In the genomic region with DNA sequence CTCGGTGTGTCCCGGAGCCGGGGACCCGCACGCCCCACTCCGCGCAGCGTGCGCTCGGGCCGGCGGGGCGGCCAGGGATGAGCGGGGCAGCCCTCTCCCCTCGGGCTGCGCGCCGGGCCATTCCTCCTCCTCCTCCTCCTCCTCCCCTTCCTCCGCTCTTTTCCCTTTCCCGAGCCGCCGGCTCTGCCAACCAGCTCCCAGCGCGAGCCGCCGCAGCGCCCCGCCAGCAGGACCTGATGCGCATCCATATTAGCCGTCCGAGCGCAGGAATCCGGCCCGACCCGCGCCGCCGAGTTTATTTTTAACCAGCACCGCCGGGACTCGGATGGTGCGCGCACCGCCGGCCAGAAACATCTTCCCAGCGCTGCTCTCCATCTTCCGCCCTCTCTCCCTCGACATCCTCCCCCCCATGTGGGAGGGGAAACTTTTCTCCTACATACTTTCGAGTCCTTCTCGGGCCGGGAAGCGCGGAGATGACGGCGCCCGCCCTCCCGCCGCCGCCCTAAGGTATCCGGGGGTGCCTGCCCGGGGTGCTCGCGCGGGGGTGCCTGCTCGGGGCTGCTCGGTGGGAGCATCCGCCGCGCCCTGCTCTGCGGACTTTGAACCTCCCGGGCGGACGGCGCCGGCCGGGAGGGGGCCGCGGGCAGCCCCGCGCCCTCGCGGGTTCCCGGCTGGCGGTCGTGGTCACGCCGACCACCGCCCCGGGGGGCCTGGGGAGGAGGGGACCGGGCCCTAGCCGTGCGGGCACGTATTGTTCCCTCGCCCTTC, we compare ENCODE assay signal across 1 cellular context.
TF ChIP-seq lines count a peak whose summit lies in the region.

No MANE protein-coding gene starts in this region.

TF ChIP-seq in HepG2, 621 proteins besides CTCF, POLR2A, EP300 and RAD21 (continued from another document and continues in another):
- TF ChIP-seq, protein P1, sequence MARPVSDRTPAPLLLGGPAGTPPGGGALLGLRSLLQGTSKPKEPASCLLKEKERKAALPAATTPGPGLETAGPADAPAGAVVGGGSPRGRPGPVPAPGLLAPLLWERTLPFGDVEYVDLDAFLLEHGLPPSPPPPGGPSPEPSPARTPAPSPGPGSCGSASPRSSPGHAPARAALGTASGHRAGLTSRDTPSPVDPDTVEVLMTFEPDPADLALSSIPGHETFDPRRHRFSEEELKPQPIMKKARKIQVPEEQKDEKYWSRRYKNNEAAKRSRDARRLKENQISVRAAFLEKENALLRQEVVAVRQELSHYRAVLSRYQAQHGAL (CRISPR knock-in tag; IDR thresholded peaks at IDR 0.05; ENCODE audit: not compliant biosample characterization), result no peak
- peak; percentile 96 for TF ChIP-seq RBM39 (IDR thresholded peaks at IDR 0.05; ENCODE audit: low read depth, low read length, poor library complexity, severe bottlenecking)
- no peak for TF ChIP-seq ZNF788 (CRISPR knock-in tag; IDR thresholded peaks at IDR 0.05; ENCODE audit: borderline replicate concordance)
- no peak for TF ChIP-seq ZFP62 (CRISPR knock-in tag; IDR thresholded peaks at IDR 0.05)
- no peak for TF ChIP-seq TP53 (CRISPR knock-in tag; conservative IDR thresholded peaks at IDR 0.05)
- TF ChIP-seq, protein P2, sequence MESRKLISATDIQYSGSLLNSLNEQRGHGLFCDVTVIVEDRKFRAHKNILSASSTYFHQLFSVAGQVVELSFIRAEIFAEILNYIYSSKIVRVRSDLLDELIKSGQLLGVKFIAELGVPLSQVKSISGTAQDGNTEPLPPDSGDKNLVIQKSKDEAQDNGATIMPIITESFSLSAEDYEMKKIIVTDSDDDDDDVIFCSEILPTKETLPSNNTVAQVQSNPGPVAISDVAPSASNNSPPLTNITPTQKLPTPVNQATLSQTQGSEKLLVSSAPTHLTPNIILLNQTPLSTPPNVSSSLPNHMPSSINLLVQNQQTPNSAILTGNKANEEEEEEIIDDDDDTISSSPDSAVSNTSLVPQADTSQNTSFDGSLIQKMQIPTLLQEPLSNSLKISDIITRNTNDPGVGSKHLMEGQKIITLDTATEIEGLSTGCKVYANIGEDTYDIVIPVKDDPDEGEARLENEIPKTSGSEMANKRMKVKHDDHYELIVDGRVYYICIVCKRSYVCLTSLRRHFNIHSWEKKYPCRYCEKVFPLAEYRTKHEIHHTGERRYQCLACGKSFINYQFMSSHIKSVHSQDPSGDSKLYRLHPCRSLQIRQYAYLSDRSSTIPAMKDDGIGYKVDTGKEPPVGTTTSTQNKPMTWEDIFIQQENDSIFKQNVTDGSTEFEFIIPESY (CRISPR knock-in tag; IDR thresholded peaks at IDR 0.05), result no peak
- TF ChIP-seq ZNF629 (CRISPR knock-in tag; conservative IDR thresholded peaks at IDR 0.05), result 0 out of 2 replicates have a peak, but pooled peaks have one; percentile 15
- no peak for TF ChIP-seq HMG20B (CRISPR knock-in tag; conservative IDR thresholded peaks at IDR 0.05)
- TF ChIP-seq, protein P3, sequence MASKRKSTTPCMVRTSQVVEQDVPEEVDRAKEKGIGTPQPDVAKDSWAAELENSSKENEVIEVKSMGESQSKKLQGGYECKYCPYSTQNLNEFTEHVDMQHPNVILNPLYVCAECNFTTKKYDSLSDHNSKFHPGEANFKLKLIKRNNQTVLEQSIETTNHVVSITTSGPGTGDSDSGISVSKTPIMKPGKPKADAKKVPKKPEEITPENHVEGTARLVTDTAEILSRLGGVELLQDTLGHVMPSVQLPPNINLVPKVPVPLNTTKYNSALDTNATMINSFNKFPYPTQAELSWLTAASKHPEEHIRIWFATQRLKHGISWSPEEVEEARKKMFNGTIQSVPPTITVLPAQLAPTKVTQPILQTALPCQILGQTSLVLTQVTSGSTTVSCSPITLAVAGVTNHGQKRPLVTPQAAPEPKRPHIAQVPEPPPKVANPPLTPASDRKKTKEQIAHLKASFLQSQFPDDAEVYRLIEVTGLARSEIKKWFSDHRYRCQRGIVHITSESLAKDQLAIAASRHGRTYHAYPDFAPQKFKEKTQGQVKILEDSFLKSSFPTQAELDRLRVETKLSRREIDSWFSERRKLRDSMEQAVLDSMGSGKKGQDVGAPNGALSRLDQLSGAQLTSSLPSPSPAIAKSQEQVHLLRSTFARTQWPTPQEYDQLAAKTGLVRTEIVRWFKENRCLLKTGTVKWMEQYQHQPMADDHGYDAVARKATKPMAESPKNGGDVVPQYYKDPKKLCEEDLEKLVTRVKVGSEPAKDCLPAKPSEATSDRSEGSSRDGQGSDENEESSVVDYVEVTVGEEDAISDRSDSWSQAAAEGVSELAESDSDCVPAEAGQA (IDR thresholded peaks at IDR 0.05; ENCODE audit: low read depth), result no peak
- TF ChIP-seq, protein P3 (CRISPR knock-in tag; IDR thresholded peaks at IDR 0.05; ENCODE audit: borderline replicate concordance), result no peak
- TF ChIP-seq, protein P4, sequence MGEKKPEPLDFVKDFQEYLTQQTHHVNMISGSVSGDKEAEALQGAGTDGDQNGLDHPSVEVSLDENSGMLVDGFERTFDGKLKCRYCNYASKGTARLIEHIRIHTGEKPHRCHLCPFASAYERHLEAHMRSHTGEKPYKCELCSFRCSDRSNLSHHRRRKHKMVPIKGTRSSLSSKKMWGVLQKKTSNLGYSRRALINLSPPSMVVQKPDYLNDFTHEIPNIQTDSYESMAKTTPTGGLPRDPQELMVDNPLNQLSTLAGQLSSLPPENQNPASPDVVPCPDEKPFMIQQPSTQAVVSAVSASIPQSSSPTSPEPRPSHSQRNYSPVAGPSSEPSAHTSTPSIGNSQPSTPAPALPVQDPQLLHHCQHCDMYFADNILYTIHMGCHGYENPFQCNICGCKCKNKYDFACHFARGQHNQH (CRISPR knock-in tag; IDR thresholded peaks at IDR 0.05), result no peak; the same call in 1 of the 2 replicates
- TF ChIP-seq DNMT3B (CRISPR knock-in tag; conservative IDR thresholded peaks at IDR 0.05), result no peak
- no peak for TF ChIP-seq MIER3 (CRISPR knock-in tag; IDR thresholded peaks at IDR 0.05; ENCODE audit: borderline replicate concordance)
- no peak for TF ChIP-seq NR2C2 (CRISPR knock-in tag; IDR thresholded peaks at IDR 0.05; ENCODE audit: borderline replicate concordance)
- TF ChIP-seq, protein P5, sequence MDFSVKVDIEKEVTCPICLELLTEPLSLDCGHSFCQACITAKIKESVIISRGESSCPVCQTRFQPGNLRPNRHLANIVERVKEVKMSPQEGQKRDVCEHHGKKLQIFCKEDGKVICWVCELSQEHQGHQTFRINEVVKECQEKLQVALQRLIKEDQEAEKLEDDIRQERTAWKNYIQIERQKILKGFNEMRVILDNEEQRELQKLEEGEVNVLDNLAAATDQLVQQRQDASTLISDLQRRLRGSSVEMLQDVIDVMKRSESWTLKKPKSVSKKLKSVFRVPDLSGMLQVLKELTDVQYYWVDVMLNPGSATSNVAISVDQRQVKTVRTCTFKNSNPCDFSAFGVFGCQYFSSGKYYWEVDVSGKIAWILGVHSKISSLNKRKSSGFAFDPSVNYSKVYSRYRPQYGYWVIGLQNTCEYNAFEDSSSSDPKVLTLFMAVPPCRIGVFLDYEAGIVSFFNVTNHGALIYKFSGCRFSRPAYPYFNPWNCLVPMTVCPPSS (IDR thresholded peaks at IDR 0.05), result no peak
- TF ChIP-seq, protein P6, sequence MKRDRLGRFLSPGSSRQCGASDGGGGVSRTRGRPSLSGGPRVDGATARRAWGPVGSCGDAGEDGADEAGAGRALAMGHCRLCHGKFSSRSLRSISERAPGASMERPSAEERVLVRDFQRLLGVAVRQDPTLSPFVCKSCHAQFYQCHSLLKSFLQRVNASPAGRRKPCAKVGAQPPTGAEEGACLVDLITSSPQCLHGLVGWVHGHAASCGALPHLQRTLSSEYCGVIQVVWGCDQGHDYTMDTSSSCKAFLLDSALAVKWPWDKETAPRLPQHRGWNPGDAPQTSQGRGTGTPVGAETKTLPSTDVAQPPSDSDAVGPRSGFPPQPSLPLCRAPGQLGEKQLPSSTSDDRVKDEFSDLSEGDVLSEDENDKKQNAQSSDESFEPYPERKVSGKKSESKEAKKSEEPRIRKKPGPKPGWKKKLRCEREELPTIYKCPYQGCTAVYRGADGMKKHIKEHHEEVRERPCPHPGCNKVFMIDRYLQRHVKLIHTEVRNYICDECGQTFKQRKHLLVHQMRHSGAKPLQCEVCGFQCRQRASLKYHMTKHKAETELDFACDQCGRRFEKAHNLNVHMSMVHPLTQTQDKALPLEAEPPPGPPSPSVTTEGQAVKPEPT (CRISPR knock-in tag; IDR thresholded peaks at IDR 0.05; ENCODE audit: low read depth), result no peak
- TF ChIP-seq ZNF430 (CRISPR knock-in tag; IDR thresholded peaks at IDR 0.05), result 0 out of 2 replicates have a peak, but pooled peaks have one; percentile 9
- 0 out of 2 replicates have a peak, but pooled peaks have one; percentile 11 for TF ChIP-seq ZNF256 (CRISPR knock-in tag; conservative IDR thresholded peaks at IDR 0.05)
- TF ChIP-seq, protein P7, sequence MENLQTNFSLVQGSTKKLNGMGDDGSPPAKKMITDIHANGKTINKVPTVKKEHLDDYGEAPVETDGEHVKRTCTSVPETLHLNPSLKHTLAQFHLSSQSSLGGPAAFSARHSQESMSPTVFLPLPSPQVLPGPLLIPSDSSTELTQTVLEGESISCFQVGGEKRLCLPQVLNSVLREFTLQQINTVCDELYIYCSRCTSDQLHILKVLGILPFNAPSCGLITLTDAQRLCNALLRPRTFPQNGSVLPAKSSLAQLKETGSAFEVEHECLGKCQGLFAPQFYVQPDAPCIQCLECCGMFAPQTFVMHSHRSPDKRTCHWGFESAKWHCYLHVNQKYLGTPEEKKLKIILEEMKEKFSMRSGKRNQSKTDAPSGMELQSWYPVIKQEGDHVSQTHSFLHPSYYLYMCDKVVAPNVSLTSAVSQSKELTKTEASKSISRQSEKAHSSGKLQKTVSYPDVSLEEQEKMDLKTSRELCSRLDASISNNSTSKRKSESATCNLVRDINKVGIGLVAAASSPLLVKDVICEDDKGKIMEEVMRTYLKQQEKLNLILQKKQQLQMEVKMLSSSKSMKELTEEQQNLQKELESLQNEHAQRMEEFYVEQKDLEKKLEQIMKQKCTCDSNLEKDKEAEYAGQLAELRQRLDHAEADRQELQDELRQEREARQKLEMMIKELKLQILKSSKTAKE (CRISPR knock-in tag; IDR thresholded peaks at IDR 0.05; ENCODE audit: borderline replicate concordance), result no peak; the same call in 1 of the 2 replicates
- TF ChIP-seq ZNF619 (CRISPR knock-in tag; IDR thresholded peaks at IDR 0.05), result no peak
- TF ChIP-seq ARNT2 (CRISPR knock-in tag; IDR thresholded peaks at IDR 0.05; ENCODE audit: low read depth), result no peak; the same call in 1 of the 2 replicates
- TF ChIP-seq, protein P8, sequence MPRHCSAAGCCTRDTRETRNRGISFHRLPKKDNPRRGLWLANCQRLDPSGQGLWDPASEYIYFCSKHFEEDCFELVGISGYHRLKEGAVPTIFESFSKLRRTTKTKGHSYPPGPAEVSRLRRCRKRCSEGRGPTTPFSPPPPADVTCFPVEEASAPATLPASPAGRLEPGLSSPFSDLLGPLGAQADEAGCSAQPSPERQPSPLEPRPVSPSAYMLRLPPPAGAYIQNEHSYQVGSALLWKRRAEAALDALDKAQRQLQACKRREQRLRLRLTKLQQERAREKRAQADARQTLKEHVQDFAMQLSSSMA (CRISPR knock-in tag; IDR thresholded peaks at IDR 0.05), result no peak
- TF ChIP-seq HOXA7 (CRISPR knock-in tag; IDR thresholded peaks at IDR 0.05), result no peak
- TF ChIP-seq ZFP37 (CRISPR knock-in tag; IDR thresholded peaks at IDR 0.05; ENCODE audit: borderline replicate concordance), result no peak
- TF ChIP-seq ZNF253 (CRISPR knock-in tag; IDR thresholded peaks at IDR 0.05; ENCODE audit: borderline replicate concordance), result no peak
- TF ChIP-seq HNRNPH1 (optimal IDR thresholded peaks at IDR 0.05; ENCODE audit: low read depth, low read length), result no peak
- no peak for TF ChIP-seq MAFG (CRISPR knock-in tag; IDR thresholded peaks at IDR 0.05)
- no peak for TF ChIP-seq PPARG (CRISPR knock-in tag; conservative IDR thresholded peaks at IDR 0.05)
- no peak for TF ChIP-seq KAT8 (CRISPR knock-in tag; IDR thresholded peaks at IDR 0.05)
- TF ChIP-seq GABPA (IDR thresholded peaks at IDR 0.05; ENCODE audit: low read depth, low read length), result no peak; the same call in 1 of the 2 replicates
- TF ChIP-seq GABPA (CRISPR knock-in tag; IDR thresholded peaks at IDR 0.05; ENCODE audit: low read depth), result no peak
- TF ChIP-seq MBD4 (IDR thresholded peaks at IDR 0.05; ENCODE audit: borderline replicate concordance, low read length), result no peak
- TF ChIP-seq ZNF225 (CRISPR knock-in tag; IDR thresholded peaks at IDR 0.05), result no peak
- TF ChIP-seq ZNF44 (CRISPR knock-in tag; IDR thresholded peaks at IDR 0.05), result no peak
- no peak for TF ChIP-seq FOXJ3 (CRISPR knock-in tag; IDR thresholded peaks at IDR 0.05; ENCODE audit: borderline replicate concordance)
- TF ChIP-seq ZNF33A (CRISPR knock-in tag; IDR thresholded peaks at IDR 0.05; ENCODE audit: borderline replicate concordance), result no peak
- no peak for TF ChIP-seq ZNF3 (CRISPR knock-in tag; IDR thresholded peaks at IDR 0.05)
- peak; percentile 83 for TF ChIP-seq HNRNPLL (IDR thresholded peaks at IDR 0.05; ENCODE audit: low read depth, low read length, poor library complexity, severe bottlenecking)
- TF ChIP-seq, protein P9, sequence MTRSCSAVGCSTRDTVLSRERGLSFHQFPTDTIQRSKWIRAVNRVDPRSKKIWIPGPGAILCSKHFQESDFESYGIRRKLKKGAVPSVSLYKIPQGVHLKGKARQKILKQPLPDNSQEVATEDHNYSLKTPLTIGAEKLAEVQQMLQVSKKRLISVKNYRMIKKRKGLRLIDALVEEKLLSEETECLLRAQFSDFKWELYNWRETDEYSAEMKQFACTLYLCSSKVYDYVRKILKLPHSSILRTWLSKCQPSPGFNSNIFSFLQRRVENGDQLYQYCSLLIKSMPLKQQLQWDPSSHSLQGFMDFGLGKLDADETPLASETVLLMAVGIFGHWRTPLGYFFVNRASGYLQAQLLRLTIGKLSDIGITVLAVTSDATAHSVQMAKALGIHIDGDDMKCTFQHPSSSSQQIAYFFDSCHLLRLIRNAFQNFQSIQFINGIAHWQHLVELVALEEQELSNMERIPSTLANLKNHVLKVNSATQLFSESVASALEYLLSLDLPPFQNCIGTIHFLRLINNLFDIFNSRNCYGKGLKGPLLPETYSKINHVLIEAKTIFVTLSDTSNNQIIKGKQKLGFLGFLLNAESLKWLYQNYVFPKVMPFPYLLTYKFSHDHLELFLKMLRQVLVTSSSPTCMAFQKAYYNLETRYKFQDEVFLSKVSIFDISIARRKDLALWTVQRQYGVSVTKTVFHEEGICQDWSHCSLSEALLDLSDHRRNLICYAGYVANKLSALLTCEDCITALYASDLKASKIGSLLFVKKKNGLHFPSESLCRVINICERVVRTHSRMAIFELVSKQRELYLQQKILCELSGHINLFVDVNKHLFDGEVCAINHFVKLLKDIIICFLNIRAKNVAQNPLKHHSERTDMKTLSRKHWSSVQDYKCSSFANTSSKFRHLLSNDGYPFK (CRISPR knock-in tag; IDR thresholded peaks at IDR 0.05; ENCODE audit: borderline replicate concordance), result no peak
- 0 out of 2 replicates have a peak, but pooled peaks have one; percentile 28 for TF ChIP-seq RCOR2 (CRISPR knock-in tag; IDR thresholded peaks at IDR 0.05)
